8 cellular contexts compared by ENCODE assay signal in the genomic region with DNA sequence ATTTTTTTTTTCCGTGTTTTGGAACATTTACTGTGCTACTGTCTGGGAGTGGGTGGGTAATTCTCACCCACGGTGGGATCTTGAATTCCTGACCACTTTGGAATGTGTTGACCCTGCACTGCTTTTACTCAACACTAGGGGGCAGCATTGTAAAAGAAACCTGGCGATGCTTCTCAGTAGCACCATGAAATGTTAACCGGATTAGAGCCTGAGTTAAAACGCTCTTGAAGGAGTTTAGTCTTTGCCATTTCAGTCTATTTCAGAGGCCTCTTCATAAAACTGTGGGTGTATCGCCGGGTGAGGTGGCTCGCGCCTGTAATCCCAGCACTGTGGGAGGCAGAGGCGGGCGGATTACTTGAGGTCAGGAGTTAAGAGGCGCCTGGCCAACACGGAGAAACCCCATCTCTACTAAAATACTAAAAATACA.
DNase-seq lines count a peak whose midpoint lies in the region; ATAC-seq and TF ChIP-seq lines count a peak whose summit lies in the region.

No MANE protein-coding gene starts in this region.

- no peaks in the 10 kb centered on the region for H3K36me3 ChIP-seq in lung (ENCODE audit: control insufficient read depth in 2 of 2, insufficient read depth in 2 of 2, low read length in 2 of 2)

- ATAC-seq in HG02870 (IDR thresholded peaks at IDR 0.05; ENCODE audit: unreplicated experiment) (peak; percentile 57), lung (ENCODE audit: insufficient read depth, low FRiP score) (peak; percentile 75), HG02840 (IDR thresholded peaks at IDR 0.05; ENCODE audit: low FRiP score, unreplicated experiment) (no peak)

- H3K27me3 ChIP-seq in dorsolateral prefrontal cortex, result peaks cover 0 to 3% (median 0%) of the 10 kb centered on the region in 45 donors
- no peaks in the 10 kb centered on the region for H3K27me3 ChIP-seq in lung (ENCODE audit: control insufficient read depth, insufficient read depth)

- H3K4me1 ChIP-seq in lung (ENCODE audit: control insufficient read depth in 2 of 2, insufficient read depth in 2 of 2, low read length in 2 of 2), result no peaks in the 10 kb centered on the region

- H3K27ac ChIP-seq in dorsolateral prefrontal cortex (peak overlapping the region in 42 of 59 donors; percentile 16 to 78 (median 52)), lung (ENCODE audit: low read depth in 1 of 2, low read length in 1 of 2) (no peak overlapping the region)

- TF ChIP-seq CTCF in dorsolateral prefrontal cortex (IDR thresholded peaks at IDR 0.05 in 54 of 56, conservative IDR thresholded peaks at IDR 0.05 in 2 of 56; ENCODE audit: low read depth in 1 of 56, partially characterized antibody in 56 of 56), result peak; percentile 93 to 100 (median 97)
- TF ChIP-seq CTCF in lung (IDR thresholded peaks at IDR 0.05; ENCODE audit: control extremely low read depth, extremely low read depth), result peak; percentile 82

- DNase-seq in DMS 273 treated with DMSO at 0.1 percent for 48 hours (lab: John Stamatoyannopoulos, UW) (peak; percentile 22), NCI-H748 (lab: John Stamatoyannopoulos, UW; ENCODE audit: unreplicated experiment) (peak; percentile 79), dorsolateral prefrontal cortex (peak in 7 of 10 donors; percentile 32 to 70 (median 60)), lung (ENCODE audit: low spot score) (peak; percentile 57)
- DNase-seq in activated CD4-positive, alpha-beta T cell treated with anti-CD3 and anti-CD28 coated beads, Interleukin-2, amount 50 U/mL, for 48 hours, result peak; percentile 40 to 58
- peak; percentile 34 to 46 for DNase-seq in stimulated activated CD8-positive, alpha-beta memory T cell treated with anti-CD3 and anti-CD28 coated beads, Interleukin-4, amount 100 ng/mL, for 1 hour (ENCODE audit: low read depth in 2 of 2, low spot score in 1 of 2)

- H3K4me3 ChIP-seq in dorsolateral prefrontal cortex (peak overlapping the region in 6 of 59 donors; percentile 10 to 30 (median 14)), lung (no peak overlapping the region)

- intact Hi-C loops in dorsolateral prefrontal cortex (cut with DNase I), result loop anchor here (2.0 to 5.0 kb wide), 3 partner anchors 340 to 495 kb away; no protein-coding TSS in a partner anchor

- WGBS in lung, 2 donors, result 34 to 35% methylated on average over 13 of the region's 13 CpGs

- no peaks in the 10 kb centered on the region for H3K9me3 ChIP-seq in lung (ENCODE audit: control insufficient read depth in 2 of 2, insufficient read depth in 1 of 2, low read length in 1 of 2)

Comparison
In these comparisons a context has a peak if more than half of its experiments do, and no peak if none do; other contexts are left out.
1. DNase-seq: peak in every context shown above with its lines; median percentile 79 in NCI-H748; 60 in dorsolateral prefrontal cortex; 57 in lung; 49 in activated CD4-positive, alpha-beta T cell treated with anti-CD3 and anti-CD28 coated beads, Interleukin-2, amount 50 U/mL, for 48 hours; 40 in stimulated activated CD8-positive, alpha-beta memory T cell treated with anti-CD3 and anti-CD28 coated beads, Interleukin-4, amount 100 ng/mL, for 1 hour; 22 in DMS 273 treated with DMSO at 0.1 percent for 48 hours.
2. H3K27ac ChIP-seq: peak in dorsolateral prefrontal cortex (42 of 59); none in lung (0 of 2).